In the genomic region with DNA sequence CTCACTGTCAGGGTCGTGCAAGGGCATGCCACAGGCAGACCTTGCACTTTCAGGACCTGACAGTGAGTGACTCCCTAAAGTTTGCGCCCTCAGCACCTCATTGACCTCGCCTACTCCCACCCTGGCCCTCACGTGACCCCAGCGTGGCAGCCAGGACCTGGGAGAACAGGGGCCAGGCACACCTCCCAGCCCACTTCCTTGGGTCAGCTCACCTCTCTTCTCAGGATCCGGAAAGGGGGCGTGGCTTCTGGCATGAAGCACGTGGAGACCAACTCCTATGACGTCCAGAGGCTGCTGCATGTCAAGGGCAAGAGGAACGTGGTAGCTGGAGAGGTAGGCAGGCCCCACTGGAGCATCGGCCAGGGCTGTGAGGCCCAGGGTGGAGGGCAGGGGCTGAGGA, we compare ENCODE assay signal across 19 cellular contexts. TPM values are rescaled to one million over a fixed set of nuclear protein-coding genes. Genes with fewer than 3 reads are reported as not detected.
"Had no signal": no experiment of that assay in that cellular context is flagged by ENCODE, and none has a peak within 500 bp of the region (broad histone marks: within the 10 kb centered on the region; RNA-seq: fewer than 3 reads in every experiment).

No MANE protein-coding gene starts in this region.

- H3K4me1 ChIP-seq: gastrocnemius medialis, pancreas had no signal

- H3K4me3 ChIP-seq: cardiac muscle cell, dorsolateral prefrontal cortex, gastrocnemius medialis, pancreas had no signal

- H3K27me3 ChIP-seq: cardiac muscle cell, dorsolateral prefrontal cortex, gastrocnemius medialis, pancreas had no signal

- H3K9me3 ChIP-seq: gastrocnemius medialis, pancreas had no signal

- H3K27ac ChIP-seq: cardiac muscle cell, dorsolateral prefrontal cortex, gastrocnemius medialis, pancreas had no signal

- H3K36me3 ChIP-seq: cardiac muscle cell, gastrocnemius medialis, pancreas had no signal

- DNase-seq: activated CD4-positive, alpha-beta T cell treated with anti-CD3 and anti-CD28 coated beads, Interleukin-2, amount 50 U/mL, for 4 hours; activated CD4-positive, CD25-positive, alpha-beta regulatory T cell treated with anti-CD3 and anti-CD28 coated beads, Interleukin-2, amount 50 U/mL, for 72 hours; activated naive CD4-positive, alpha-beta T cell treated with anti-CD3 and anti-CD28 coated beads for 36 hours; activated T-cell treated with anti-CD3 and anti-CD28 coated beads for 4 hours; dorsolateral prefrontal cortex; erythroblast; gastrocnemius medialis; kidney glomerular epithelial cell; left ventricle myocardium superior; stimulated activated CD4-positive, alpha-beta T cell treated with anti-CD3 and anti-CD28 coated beads, Interleukin-12 subunit alpha, Interleukin-12 subunit beta, amount 100 ng/mL, for 4 hours; stimulated activated CD4-positive, alpha-beta T cell treated with anti-CD3 and anti-CD28 coated beads, Interleukin-2, amount 100 ng/mL, for 24 hours; T-cell; T1000 had no signal

- ATAC-seq: activated T-helper 17 cell treated with anti-CD3 and anti-CD28 coated beads, Interleukin-2, amount 50 U/mL, for 72 hours; gastrocnemius medialis; left ventricle myocardium superior; pancreas; T-cell had no signal

RNA-seq across cellular contexts. Expression of a gene that starts 8.8 kb away (rescaled TPM):
- total RNA-seq: activated naive CD4-positive, alpha-beta T cell treated with anti-CD3 and anti-CD28 coated beads for 36 hours; left ventricle myocardium superior; myocyte; neural crest cell; urinary bladder had no signal

RNA-seq across cellular contexts. Expression of a gene that starts 45.7 kb away (rescaled TPM):
- total RNA-seq: activated naive CD4-positive, alpha-beta T cell treated with anti-CD3 and anti-CD28 coated beads for 36 hours had no signal
